ENCODE assay signal across 8 cellular contexts in genomic region chr9:130128782-130129424, GRCh38. TPM values are rescaled to one million over a fixed set of nuclear protein-coding genes. Genes with fewer than 3 reads are reported as not detected.
A peak's percentile ranks its signal among the peaks of the same experiment; 100 is the strongest.
DNase-seq lines count a peak whose midpoint lies in the region; ATAC-seq lines count a peak whose summit lies in the region.

No MANE protein-coding gene starts in this region.

- peak overlapping the region; percentile 36 to 67 for H3K27ac ChIP-seq in mucosa of rectum (ENCODE audit: low read depth in 2 of 2, low read length in 2 of 2)

- DNase-seq in A172 (ENCODE audit: low spot score): peak; percentile 37
- DNase-seq in HS-5 (ENCODE audit: low read depth): peak; percentile 68
- DNase-seq in activated CD4-positive, alpha-beta T cell treated with anti-CD3 and anti-CD28 coated beads for 24 hours (ENCODE audit: low read depth in 2 of 2): peak; percentile 20 to 28
- DNase-seq in dedifferentiated amniotic fluid mesenchymal stem cell (ENCODE audit: extremely low spot score): peak; percentile 72
- DNase-seq in NCI-H2107 treated with DMSO at 0.1 percent for 48 hours (lab: John Stamatoyannopoulos, UW; ENCODE audit: unreplicated experiment): no peak

- peak overlapping the region in 1 of 2 donors; percentile 29 for H3K4me3 ChIP-seq in mucosa of rectum (ENCODE audit: low read length in 2 of 2)

- H3K36me3 Mint-ChIP-seq in stimulated activated naive CD8-positive, alpha-beta T cell treated with anti-CD3 and anti-CD28 coated beads, Interleukin-15, Interleukin-2, amounts not matched to agents 100 ng/mL and 50 ng/mL, for 24 hours (ENCODE audit: low read depth): peaks cover 45% of the 10 kb centered on the region

- no peaks in the 10 kb centered on the region for H3K27me3 Mint-ChIP-seq in stimulated activated naive CD8-positive, alpha-beta T cell treated with anti-CD3 and anti-CD28 coated beads, Interleukin-15, Interleukin-2, amounts not matched to agents 100 ng/mL and 50 ng/mL, for 24 hours

- no peak overlapping the region for H3K9ac ChIP-seq in mucosa of rectum (ENCODE audit: low read depth in 1 of 2, low read length in 2 of 2)

- H3K4me3 Mint-ChIP-seq in stimulated activated naive CD8-positive, alpha-beta T cell treated with anti-CD3 and anti-CD28 coated beads, Interleukin-15, Interleukin-2, amounts not matched to agents 100 ng/mL and 50 ng/mL, for 24 hours: peak overlapping the region; percentile 83

- H3K36me3 ChIP-seq in mucosa of rectum (ENCODE audit: control insufficient read depth in 2 of 2, insufficient read depth in 2 of 2, low read length in 2 of 2): peaks cover 31 to 33% of the 10 kb centered on the region in 2 donors

- H3K9me3 ChIP-seq in mucosa of rectum (ENCODE audit: control insufficient read depth in 2 of 2, low read length in 2 of 2): no peaks in the 10 kb centered on the region

- peaks cover 66% of the 10 kb centered on the region for H3K4me1 Mint-ChIP-seq in stimulated activated naive CD8-positive, alpha-beta T cell treated with anti-CD3 and anti-CD28 coated beads, Interleukin-15, Interleukin-2, amounts not matched to agents 100 ng/mL and 50 ng/mL, for 24 hours (ENCODE audit: low read depth)

- peak overlapping the region; percentile 99 for H3K27ac Mint-ChIP-seq in stimulated activated naive CD8-positive, alpha-beta T cell treated with anti-CD3 and anti-CD28 coated beads, Interleukin-15, Interleukin-2, amounts not matched to agents 100 ng/mL and 50 ng/mL, for 24 hours

- H3K9me3 Mint-ChIP-seq in stimulated activated naive CD8-positive, alpha-beta T cell treated with anti-CD3 and anti-CD28 coated beads, Interleukin-15, Interleukin-2, amounts not matched to agents 100 ng/mL and 50 ng/mL, for 24 hours: no peaks in the 10 kb centered on the region

- no peaks in the 10 kb centered on the region for H3K27me3 ChIP-seq in mucosa of rectum (ENCODE audit: control insufficient read depth in 2 of 2, insufficient read depth in 2 of 2, low read length in 2 of 2)

- ATAC-seq in GM19351 (IDR thresholded peaks at IDR 0.05; ENCODE audit: unreplicated experiment): peak; percentile 68

- peaks cover 0 to 2% of the 10 kb centered on the region in 2 donors for H3K4me1 ChIP-seq in mucosa of rectum (ENCODE audit: control insufficient read depth in 2 of 2, insufficient read depth in 2 of 2, low read length in 2 of 2)

RNA-seq across cellular contexts. Expression of gene NCS1, which starts 43.3 kb away (rescaled TPM):
- total RNA-seq in A172 (2014; rRNA removed; shearing (Covaris generic)): 42.6 and 43.2 TPM in 2 replicates
